ENCODE assay signal across 1 cellular context in the genomic region with DNA sequence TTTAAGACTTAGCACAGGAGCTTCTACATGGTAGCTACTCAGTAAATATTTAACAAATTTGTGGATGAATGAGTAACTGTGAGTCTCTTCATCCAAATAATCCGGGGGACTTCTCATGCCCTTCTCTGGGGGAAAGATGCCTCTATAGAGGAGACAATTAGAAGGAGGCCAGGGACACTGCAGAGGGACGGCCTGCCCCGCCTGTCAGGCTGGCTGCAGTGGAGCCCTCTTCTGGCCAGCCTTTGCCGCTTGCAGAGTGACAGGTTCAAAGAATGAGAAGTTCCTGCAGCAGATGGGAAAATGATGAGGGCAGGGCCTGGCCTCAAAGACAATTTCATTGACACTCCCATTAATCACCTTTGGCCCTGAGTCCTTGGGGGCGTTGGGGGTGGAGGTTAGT.
TF ChIP-seq lines count a peak whose summit lies in the region.

No MANE protein-coding gene starts in this region.

TF ChIP-seq in K562, 482 proteins besides CTCF, POLR2A, EP300 and RAD21 (continued from another document):
- TF ChIP-seq, protein P1, sequence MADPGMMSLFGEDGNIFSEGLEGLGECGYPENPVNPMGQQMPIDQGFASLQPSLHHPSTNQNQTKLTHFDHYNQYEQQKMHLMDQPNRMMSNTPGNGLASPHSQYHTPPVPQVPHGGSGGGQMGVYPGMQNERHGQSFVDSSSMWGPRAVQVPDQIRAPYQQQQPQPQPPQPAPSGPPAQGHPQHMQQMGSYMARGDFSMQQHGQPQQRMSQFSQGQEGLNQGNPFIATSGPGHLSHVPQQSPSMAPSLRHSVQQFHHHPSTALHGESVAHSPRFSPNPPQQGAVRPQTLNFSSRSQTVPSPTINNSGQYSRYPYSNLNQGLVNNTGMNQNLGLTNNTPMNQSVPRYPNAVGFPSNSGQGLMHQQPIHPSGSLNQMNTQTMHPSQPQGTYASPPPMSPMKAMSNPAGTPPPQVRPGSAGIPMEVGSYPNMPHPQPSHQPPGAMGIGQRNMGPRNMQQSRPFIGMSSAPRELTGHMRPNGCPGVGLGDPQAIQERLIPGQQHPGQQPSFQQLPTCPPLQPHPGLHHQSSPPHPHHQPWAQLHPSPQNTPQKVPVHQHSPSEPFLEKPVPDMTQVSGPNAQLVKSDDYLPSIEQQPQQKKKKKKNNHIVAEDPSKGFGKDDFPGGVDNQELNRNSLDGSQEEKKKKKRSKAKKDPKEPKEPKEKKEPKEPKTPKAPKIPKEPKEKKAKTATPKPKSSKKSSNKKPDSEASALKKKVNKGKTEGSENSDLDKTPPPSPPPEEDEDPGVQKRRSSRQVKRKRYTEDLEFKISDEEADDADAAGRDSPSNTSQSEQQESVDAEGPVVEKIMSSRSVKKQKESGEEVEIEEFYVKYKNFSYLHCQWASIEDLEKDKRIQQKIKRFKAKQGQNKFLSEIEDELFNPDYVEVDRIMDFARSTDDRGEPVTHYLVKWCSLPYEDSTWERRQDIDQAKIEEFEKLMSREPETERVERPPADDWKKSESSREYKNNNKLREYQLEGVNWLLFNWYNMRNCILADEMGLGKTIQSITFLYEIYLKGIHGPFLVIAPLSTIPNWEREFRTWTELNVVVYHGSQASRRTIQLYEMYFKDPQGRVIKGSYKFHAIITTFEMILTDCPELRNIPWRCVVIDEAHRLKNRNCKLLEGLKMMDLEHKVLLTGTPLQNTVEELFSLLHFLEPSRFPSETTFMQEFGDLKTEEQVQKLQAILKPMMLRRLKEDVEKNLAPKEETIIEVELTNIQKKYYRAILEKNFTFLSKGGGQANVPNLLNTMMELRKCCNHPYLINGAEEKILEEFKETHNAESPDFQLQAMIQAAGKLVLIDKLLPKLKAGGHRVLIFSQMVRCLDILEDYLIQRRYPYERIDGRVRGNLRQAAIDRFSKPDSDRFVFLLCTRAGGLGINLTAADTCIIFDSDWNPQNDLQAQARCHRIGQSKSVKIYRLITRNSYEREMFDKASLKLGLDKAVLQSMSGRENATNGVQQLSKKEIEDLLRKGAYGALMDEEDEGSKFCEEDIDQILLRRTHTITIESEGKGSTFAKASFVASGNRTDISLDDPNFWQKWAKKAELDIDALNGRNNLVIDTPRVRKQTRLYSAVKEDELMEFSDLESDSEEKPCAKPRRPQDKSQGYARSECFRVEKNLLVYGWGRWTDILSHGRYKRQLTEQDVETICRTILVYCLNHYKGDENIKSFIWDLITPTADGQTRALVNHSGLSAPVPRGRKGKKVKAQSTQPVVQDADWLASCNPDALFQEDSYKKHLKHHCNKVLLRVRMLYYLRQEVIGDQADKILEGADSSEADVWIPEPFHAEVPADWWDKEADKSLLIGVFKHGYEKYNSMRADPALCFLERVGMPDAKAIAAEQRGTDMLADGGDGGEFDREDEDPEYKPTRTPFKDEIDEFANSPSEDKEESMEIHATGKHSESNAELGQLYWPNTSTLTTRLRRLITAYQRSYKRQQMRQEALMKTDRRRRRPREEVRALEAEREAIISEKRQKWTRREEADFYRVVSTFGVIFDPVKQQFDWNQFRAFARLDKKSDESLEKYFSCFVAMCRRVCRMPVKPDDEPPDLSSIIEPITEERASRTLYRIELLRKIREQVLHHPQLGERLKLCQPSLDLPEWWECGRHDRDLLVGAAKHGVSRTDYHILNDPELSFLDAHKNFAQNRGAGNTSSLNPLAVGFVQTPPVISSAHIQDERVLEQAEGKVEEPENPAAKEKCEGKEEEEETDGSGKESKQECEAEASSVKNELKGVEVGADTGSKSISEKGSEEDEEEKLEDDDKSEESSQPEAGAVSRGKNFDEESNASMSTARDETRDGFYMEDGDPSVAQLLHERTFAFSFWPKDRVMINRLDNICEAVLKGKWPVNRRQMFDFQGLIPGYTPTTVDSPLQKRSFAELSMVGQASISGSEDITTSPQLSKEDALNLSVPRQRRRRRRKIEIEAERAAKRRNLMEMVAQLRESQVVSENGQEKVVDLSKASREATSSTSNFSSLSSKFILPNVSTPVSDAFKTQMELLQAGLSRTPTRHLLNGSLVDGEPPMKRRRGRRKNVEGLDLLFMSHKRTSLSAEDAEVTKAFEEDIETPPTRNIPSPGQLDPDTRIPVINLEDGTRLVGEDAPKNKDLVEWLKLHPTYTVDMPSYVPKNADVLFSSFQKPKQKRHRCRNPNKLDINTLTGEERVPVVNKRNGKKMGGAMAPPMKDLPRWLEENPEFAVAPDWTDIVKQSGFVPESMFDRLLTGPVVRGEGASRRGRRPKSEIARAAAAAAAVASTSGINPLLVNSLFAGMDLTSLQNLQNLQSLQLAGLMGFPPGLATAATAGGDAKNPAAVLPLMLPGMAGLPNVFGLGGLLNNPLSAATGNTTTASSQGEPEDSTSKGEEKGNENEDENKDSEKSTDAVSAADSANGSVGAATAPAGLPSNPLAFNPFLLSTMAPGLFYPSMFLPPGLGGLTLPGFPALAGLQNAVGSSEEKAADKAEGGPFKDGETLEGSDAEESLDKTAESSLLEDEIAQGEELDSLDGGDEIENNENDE (IDR thresholded peaks at IDR 0.05; ENCODE audit: low read depth, low read length), result no peak
- TF ChIP-seq, protein P2, sequence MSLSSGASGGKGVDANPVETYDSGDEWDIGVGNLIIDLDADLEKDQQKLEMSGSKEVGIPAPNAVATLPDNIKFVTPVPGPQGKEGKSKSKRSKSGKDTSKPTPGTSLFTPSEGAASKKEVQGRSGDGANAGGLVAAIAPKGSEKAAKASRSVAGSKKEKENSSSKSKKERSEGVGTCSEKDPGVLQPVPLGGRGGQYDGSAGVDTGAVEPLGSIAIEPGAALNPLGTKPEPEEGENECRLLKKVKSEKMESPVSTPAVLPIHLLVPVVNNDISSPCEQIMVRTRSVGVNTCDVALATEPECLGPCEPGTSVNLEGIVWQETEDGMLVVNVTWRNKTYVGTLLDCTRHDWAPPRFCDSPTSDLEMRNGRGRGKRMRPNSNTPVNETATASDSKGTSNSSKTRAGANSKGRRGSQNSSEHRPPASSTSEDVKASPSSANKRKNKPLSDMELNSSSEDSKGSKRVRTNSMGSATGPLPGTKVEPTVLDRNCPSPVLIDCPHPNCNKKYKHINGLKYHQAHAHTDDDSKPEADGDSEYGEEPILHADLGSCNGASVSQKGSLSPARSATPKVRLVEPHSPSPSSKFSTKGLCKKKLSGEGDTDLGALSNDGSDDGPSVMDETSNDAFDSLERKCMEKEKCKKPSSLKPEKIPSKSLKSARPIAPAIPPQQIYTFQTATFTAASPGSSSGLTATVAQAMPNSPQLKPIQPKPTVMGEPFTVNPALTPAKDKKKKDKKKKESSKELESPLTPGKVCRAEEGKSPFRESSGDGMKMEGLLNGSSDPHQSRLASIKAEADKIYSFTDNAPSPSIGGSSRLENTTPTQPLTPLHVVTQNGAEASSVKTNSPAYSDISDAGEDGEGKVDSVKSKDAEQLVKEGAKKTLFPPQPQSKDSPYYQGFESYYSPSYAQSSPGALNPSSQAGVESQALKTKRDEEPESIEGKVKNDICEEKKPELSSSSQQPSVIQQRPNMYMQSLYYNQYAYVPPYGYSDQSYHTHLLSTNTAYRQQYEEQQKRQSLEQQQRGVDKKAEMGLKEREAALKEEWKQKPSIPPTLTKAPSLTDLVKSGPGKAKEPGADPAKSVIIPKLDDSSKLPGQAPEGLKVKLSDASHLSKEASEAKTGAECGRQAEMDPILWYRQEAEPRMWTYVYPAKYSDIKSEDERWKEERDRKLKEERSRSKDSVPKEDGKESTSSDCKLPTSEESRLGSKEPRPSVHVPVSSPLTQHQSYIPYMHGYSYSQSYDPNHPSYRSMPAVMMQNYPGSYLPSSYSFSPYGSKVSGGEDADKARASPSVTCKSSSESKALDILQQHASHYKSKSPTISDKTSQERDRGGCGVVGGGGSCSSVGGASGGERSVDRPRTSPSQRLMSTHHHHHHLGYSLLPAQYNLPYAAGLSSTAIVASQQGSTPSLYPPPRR (CRISPR knock-in tag; IDR thresholded peaks at IDR 0.05; ENCODE audit: borderline replicate concordance), result no peak
- TF ChIP-seq, protein P3, sequence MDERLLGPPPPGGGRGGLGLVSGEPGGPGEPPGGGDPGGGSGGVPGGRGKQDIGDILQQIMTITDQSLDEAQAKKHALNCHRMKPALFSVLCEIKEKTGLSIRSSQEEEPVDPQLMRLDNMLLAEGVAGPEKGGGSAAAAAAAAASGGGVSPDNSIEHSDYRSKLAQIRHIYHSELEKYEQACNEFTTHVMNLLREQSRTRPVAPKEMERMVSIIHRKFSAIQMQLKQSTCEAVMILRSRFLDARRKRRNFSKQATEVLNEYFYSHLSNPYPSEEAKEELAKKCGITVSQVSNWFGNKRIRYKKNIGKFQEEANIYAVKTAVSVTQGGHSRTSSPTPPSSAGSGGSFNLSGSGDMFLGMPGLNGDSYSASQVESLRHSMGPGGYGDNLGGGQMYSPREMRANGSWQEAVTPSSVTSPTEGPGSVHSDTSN (CRISPR knock-in tag; IDR thresholded peaks at IDR 0.05; ENCODE audit: low read depth), result no peak
- TF ChIP-seq, protein P3 (tag; conservative IDR thresholded peaks at IDR 0.05; ENCODE audit: low read depth), result 0 out of 2 replicates have a peak, but pooled peaks have one; percentile 43
- TF ChIP-seq HIVEP1 (CRISPR knock-in tag; IDR thresholded peaks at IDR 0.05) (no peak), MTA2 (IDR thresholded peaks at IDR 0.05; ENCODE audit: low read depth) (no peak), MAFG (tag; conservative IDR thresholded peaks at IDR 0.05) (no peak)
- TF ChIP-seq, protein P4, sequence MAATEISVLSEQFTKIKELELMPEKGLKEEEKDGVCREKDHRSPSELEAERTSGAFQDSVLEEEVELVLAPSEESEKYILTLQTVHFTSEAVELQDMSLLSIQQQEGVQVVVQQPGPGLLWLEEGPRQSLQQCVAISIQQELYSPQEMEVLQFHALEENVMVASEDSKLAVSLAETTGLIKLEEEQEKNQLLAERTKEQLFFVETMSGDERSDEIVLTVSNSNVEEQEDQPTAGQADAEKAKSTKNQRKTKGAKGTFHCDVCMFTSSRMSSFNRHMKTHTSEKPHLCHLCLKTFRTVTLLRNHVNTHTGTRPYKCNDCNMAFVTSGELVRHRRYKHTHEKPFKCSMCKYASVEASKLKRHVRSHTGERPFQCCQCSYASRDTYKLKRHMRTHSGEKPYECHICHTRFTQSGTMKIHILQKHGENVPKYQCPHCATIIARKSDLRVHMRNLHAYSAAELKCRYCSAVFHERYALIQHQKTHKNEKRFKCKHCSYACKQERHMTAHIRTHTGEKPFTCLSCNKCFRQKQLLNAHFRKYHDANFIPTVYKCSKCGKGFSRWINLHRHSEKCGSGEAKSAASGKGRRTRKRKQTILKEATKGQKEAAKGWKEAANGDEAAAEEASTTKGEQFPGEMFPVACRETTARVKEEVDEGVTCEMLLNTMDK (IDR thresholded peaks at IDR 0.05; ENCODE audit: borderline replicate concordance, insufficient read depth, low read depth, low read length, poor library complexity, severe bottlenecking), result peak; percentile 85
- TF ChIP-seq, protein P5, sequence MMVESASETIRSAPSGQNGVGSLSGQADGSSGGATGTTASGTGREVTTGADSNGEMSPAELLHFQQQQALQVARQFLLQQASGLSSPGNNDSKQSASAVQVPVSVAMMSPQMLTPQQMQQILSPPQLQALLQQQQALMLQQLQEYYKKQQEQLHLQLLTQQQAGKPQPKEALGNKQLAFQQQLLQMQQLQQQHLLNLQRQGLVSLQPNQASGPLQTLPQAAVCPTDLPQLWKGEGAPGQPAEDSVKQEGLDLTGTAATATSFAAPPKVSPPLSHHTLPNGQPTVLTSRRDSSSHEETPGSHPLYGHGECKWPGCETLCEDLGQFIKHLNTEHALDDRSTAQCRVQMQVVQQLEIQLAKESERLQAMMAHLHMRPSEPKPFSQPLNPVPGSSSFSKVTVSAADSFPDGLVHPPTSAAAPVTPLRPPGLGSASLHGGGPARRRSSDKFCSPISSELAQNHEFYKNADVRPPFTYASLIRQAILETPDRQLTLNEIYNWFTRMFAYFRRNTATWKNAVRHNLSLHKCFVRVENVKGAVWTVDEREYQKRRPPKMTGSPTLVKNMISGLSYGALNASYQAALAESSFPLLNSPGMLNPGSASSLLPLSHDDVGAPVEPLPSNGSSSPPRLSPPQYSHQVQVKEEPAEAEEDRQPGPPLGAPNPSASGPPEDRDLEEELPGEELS (CRISPR knock-in tag; IDR thresholded peaks at IDR 0.05; ENCODE audit: borderline replicate concordance), result no peak
